ENCODE assay signal across 20 cellular contexts in the genomic region with DNA sequence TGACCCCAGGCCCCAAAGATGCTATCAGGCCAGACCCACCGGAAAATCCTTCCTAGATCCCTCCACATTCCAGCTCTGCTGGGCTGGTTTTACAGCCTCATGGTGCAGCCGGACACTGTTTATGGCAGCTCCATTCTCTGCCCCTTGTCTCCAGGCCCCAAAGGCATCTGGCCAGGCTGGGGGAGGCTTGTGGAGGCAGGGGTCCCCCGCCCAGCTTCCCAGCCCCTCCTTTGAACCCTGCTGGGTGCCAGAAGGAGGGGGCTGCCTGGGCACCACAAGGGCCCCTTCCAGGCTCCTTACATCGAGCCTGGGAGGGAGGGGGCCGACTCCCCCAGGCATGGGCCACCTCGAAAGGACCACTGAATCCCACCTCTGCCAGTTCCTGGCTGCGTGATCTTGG. TPM values are rescaled to one million over a fixed set of nuclear protein-coding genes. Genes with fewer than 3 reads are reported as not detected.
A peak's percentile ranks its signal among the peaks of the same experiment; 100 is the strongest.
DNase-seq lines count a peak whose midpoint lies in the region; ATAC-seq and TF ChIP-seq lines count a peak whose summit lies in the region.
"Had no signal": no experiment of that assay in that cellular context is flagged by ENCODE, and none has a peak within 500 bp of the region (broad histone marks: within the 10 kb centered on the region; RNA-seq: fewer than 3 reads in every experiment).

No MANE protein-coding gene starts in this region.

- no peak overlapping the region for H3K4me2 ChIP-seq in neuronal stem cell (ENCODE audit: insufficient read depth, low read length, poor library complexity, severe bottlenecking)

- no peak overlapping the region for H3K18ac ChIP-seq in neuronal stem cell (ENCODE audit: low read length)

- H3K27me3 ChIP-seq in BE2C (no peaks in the 10 kb centered on the region), WERI-Rb-1 (ENCODE audit: insufficient read depth, low read depth, severe bottlenecking) (no peaks in the 10 kb centered on the region), neuronal stem cell (ENCODE audit: control insufficient read depth in 3 of 3, insufficient read depth in 3 of 3, low read depth in 1 of 3, low read length in 3 of 3) (peaks cover 2 to 80% (median 28%) of the 10 kb centered on the region in 3 experiments)

- H3K9ac ChIP-seq in neuronal stem cell (ENCODE audit: low read depth, low read length, poor library complexity): no peak overlapping the region

- H2BK5ac ChIP-seq in neuronal stem cell (ENCODE audit: low read length): no peak overlapping the region

- H3K79me1 ChIP-seq in neuronal stem cell (ENCODE audit: low read depth, low read length): no peaks in the 10 kb centered on the region

- H3K9me3 ChIP-seq in BE2C (no peaks in the 10 kb centered on the region), WERI-Rb-1 (ENCODE audit: severe bottlenecking) (no peaks in the 10 kb centered on the region), neuronal stem cell (replicated peaks in 1 of 2; ENCODE audit: control insufficient read depth in 2 of 2, insufficient read depth in 1 of 2, low read depth in 1 of 2, low read length in 2 of 2) (no peaks in the 10 kb centered on the region)

- intact Hi-C loops in left colon (cut with DNase I, micrococcal nuclease): no loop called here

- H2BK120ac ChIP-seq in neuronal stem cell (ENCODE audit: low read depth, low read length): peak overlapping the region; percentile 65

- no peak overlapping the region for H2BK15ac ChIP-seq in neuronal stem cell (ENCODE audit: low read length)

- H2AFZ ChIP-seq in neuronal stem cell (ENCODE audit: low read length): no peak overlapping the region

- WGBS in neuronal stem cell (ENCODE audit: extremely low coverage in 2 of 2, insufficient read length in 2 of 2, insufficient replicate concordance in 1 of 2), 2 donors: no CpG with 5 or more reads among the region's 7 CpGs

- DNase-seq in BE2C (peak; percentile 31), WERI-Rb-1 (no peak), left colon (no peak), neuronal stem cell (ENCODE audit: low spot score) (no peak), HuH-7 (ENCODE audit: low spot score) (no peak)
- DNase-seq: 8988T; CD4-positive, CD25-positive, alpha-beta regulatory T cell; CD8-positive, alpha-beta memory T cell; COR-L47; DMS 273 treated with DMSO at 0.1 percent for 48 hours; DMS53; DND-41; EL; H7; IMR-90; KBM-7 had no signal

- ATAC-seq in left colon (peak; percentile 12), HG03342 (IDR thresholded peaks at IDR 0.05; ENCODE audit: unreplicated experiment) (no peak), HG03442 (IDR thresholded peaks at IDR 0.05; ENCODE audit: unreplicated experiment) (no peak), HG03045 (IDR thresholded peaks at IDR 0.05; ENCODE audit: unreplicated experiment) (no peak)

- no peak overlapping the region for H4K8ac ChIP-seq in neuronal stem cell (ENCODE audit: low read depth, low read length)

- no peak overlapping the region for H2BK12ac ChIP-seq in neuronal stem cell (ENCODE audit: low read length)

- H3K14ac ChIP-seq in neuronal stem cell (ENCODE audit: low read length): no peak overlapping the region

- no peak overlapping the region for H3K4me3 ChIP-seq in BE2C (ENCODE audit: low read depth, low read length)
- no peak overlapping the region for H3K4me3 ChIP-seq in WERI-Rb-1 (ENCODE audit: low read depth, low read length)
- H3K4me3 ChIP-seq in neuronal stem cell (ENCODE audit: low read length in 2 of 2): no peak overlapping the region

- no peak overlapping the region for H3K4ac ChIP-seq in neuronal stem cell (ENCODE audit: low read length)

- H3K36me3 ChIP-seq in BE2C (no peaks in the 10 kb centered on the region), WERI-Rb-1 (no peaks in the 10 kb centered on the region), neuronal stem cell (replicated peaks in 1 of 2; ENCODE audit: control insufficient read depth in 2 of 2, insufficient read depth in 2 of 2, low read length in 2 of 2) (no peaks in the 10 kb centered on the region)

- peak overlapping the region; percentile 51 for H2AK5ac ChIP-seq in neuronal stem cell (ENCODE audit: low read depth, low read length)

- H4K91ac ChIP-seq in neuronal stem cell (ENCODE audit: low read depth, low read length, poor library complexity): no peak overlapping the region

- TF ChIP-seq CTCF in BE2C (IDR thresholded peaks at IDR 0.05; ENCODE audit: low read depth, low read length): no peak
- TF ChIP-seq CTCF in WERI-Rb-1 (IDR thresholded peaks at IDR 0.05; ENCODE audit: low read depth, low read length): no peak

- H3K23ac ChIP-seq in neuronal stem cell (ENCODE audit: low read depth, low read length, poor library complexity): no peak overlapping the region

- H3K4me1 ChIP-seq in BE2C: peaks cover 17% of the 10 kb centered on the region
- H3K4me1 ChIP-seq in neuronal stem cell (ENCODE audit: control insufficient read depth in 2 of 2, insufficient read depth in 1 of 2, low read depth in 1 of 2, low read length in 2 of 2): peaks cover 0 to 2% of the 10 kb centered on the region in 2 donors

- peak overlapping the region; percentile 36; the same call in 1 of the 2 replicates for H3K27ac ChIP-seq in WERI-Rb-1
- H3K27ac ChIP-seq in neuronal stem cell (replicated peaks; ENCODE audit: low read length): no peak overlapping the region
- H3K27ac ChIP-seq: HL-60 had no signal

RNA-seq across cellular contexts. Expression of a gene that starts 19.8 kb away (rescaled TPM):
- 66.2 TPM for polyA plus RNA-seq in BE2C (2012; ENCODE audit: insufficient read depth, insufficient read length, low read depth)
- total RNA-seq in left colon: 10 to 100 TPM; 28.0 to 31.4 TPM
- 18.0 TPM for polyA plus RNA-seq in neuronal stem cell (2013, experiment 1 of 2)
- polyA plus RNA-seq in neuronal stem cell (2013, experiment 2 of 2): 16.7 TPM
